Comparison of ENCODE assay signal across 6 cellular contexts in the genomic region with DNA sequence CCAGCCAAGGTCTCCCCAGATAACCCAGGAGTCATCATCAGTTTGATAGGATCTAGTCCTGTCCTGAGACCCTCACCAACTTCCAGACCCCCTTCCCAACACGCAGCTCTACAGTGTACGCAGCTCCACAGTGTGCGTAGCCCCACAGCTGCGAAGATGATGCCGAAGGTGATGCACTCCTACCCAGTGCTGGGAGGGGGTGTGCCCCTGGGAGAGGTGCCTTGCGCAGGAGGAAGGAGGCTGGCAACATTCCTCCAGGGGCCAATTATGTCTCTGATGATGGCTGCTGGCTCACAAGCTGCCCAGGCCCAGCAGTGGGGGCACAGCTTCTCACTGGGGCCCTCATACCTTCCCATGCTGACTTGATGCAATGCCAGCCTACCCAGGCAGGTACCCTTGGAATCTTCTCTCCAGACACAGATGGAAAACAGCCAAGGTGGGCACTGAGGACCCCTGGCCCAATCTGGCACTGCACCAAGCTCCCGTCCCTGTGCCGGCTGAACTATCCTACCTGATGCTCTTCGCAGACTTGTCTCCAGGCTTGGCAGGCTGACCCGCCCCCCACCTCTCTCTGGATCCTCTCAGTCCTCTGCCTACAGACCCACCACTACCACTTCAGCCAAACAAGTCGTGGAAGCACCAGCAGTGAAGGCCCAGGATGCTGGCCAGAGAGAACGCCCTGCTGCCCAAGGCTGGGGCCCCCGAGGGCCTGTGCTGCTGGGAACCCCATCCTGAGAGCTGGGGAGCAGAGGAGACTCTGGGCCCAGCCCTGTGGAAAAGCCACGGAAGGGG. TPM values are rescaled to one million over a fixed set of nuclear protein-coding genes. Genes with fewer than 3 reads are reported as not detected.
DNase-seq lines count a peak whose midpoint lies in the region; ATAC-seq and TF ChIP-seq lines count a peak whose summit lies in the region.

No MANE protein-coding gene starts in this region.

- no peaks in the 10 kb centered on the region for H3K27me3 Mint-ChIP-seq in Calu3 (ENCODE audit: unreplicated experiment)
- no peaks in the 10 kb centered on the region for H3K27me3 Mint-ChIP-seq in activated naive CD8-positive, alpha-beta T cell treated with anti-CD3 and anti-CD28 coated beads for 36 hours

- BruUV-seq in Calu3 (replicated peaks; lab: Mats Ljungman, UMichigan) = no TSS peak

- ATAC-seq in mucosa of descending colon (no peak), HG02973 (IDR thresholded peaks at IDR 0.05; ENCODE audit: unreplicated experiment) (no peak), GM19397 (IDR thresholded peaks at IDR 0.05; ENCODE audit: unreplicated experiment) (no peak)

- intact Hi-C loops in Calu3 (cut with micrococcal nuclease; ENCODE audit: unreplicated experiment) = no loop called here
- intact Hi-C loops in mucosa of descending colon (cut with DNase I, micrococcal nuclease) = no loop called here

- peaks cover 11% of the 10 kb centered on the region for H3K4me1 ChIP-seq in mucosa of descending colon (ENCODE audit: low read depth)

- no peak overlapping the region for H3K4me3 ChIP-seq in mucosa of descending colon

- no peaks in the 10 kb centered on the region for H3K9me3 Mint-ChIP-seq in Calu3 (ENCODE audit: low read depth, unreplicated experiment)
- H3K9me3 Mint-ChIP-seq in activated naive CD8-positive, alpha-beta T cell treated with anti-CD3 and anti-CD28 coated beads for 36 hours = no peaks in the 10 kb centered on the region

- peaks cover 20% of the 10 kb centered on the region for H3K4me1 Mint-ChIP-seq in Calu3 (ENCODE audit: low read depth, unreplicated experiment)
- peaks cover 11% of the 10 kb centered on the region for H3K4me1 Mint-ChIP-seq in activated naive CD8-positive, alpha-beta T cell treated with anti-CD3 and anti-CD28 coated beads for 36 hours

- TF ChIP-seq CTCF in Calu3 (IDR thresholded peaks at IDR 0.05; ENCODE audit: unreplicated experiment) (no peak), mucosa of descending colon (IDR thresholded peaks at IDR 0.05) (no peak)

- no peak for DNase-seq in Calu3
- no peak for DNase-seq in activated naive CD8-positive, alpha-beta T cell treated with anti-CD3 and anti-CD28 coated beads for 36 hours
- DNase-seq in mucosa of descending colon = peak; percentile 9 to 34 (median 21)
- no peak for DNase-seq in RPMI8226

- H3K36me3 Mint-ChIP-seq in Calu3 (ENCODE audit: insufficient read depth, unreplicated experiment) = peaks cover 53% of the 10 kb centered on the region
- H3K36me3 Mint-ChIP-seq in activated naive CD8-positive, alpha-beta T cell treated with anti-CD3 and anti-CD28 coated beads for 36 hours = peaks cover 19% of the 10 kb centered on the region

- H3K27ac Mint-ChIP-seq in Calu3 (ENCODE audit: unreplicated experiment) = peak overlapping the region; percentile 68
- H3K27ac Mint-ChIP-seq in activated naive CD8-positive, alpha-beta T cell treated with anti-CD3 and anti-CD28 coated beads for 36 hours = peak overlapping the region; percentile 84

- no peaks in the 10 kb centered on the region for H3K9me3 ChIP-seq in mucosa of descending colon

- CTCF ChIA-PET in Calu3 (lab: Charles Lee) = interaction anchor here (0.6 kb wide), 1 partner anchor 326 kb away, joined by 4 read pairs; no protein-coding TSS in a partner anchor

- peak overlapping the region; percentile 80 for H3K4me3 Mint-ChIP-seq in Calu3 (ENCODE audit: low read depth, unreplicated experiment)
- H3K4me3 Mint-ChIP-seq in activated naive CD8-positive, alpha-beta T cell treated with anti-CD3 and anti-CD28 coated beads for 36 hours = peak overlapping the region; percentile 84

- H3K36me3 ChIP-seq in mucosa of descending colon (ENCODE audit: low read depth) = no peaks in the 10 kb centered on the region

RNA-seq across cellular contexts. Expression of a gene that starts 1.4 kb away (rescaled TPM):
- total RNA-seq in Calu3 (2022) (58.1 and 62.8 TPM in 2 replicates), mucosa of descending colon (10 to 100 TPM in 1 of 3 donors, 1 to 10 TPM in 2; 1.8 to 14.7 (median 3.9) TPM)
- total RNA-seq in activated naive CD8-positive, alpha-beta T cell treated with anti-CD3 and anti-CD28 coated beads for 36 hours = 10 to 100 TPM; 11.6 to 11.8 TPM

RNA-seq across cellular contexts. Expression of a gene that starts 11.1 kb away (rescaled TPM):
- total RNA-seq in Calu3 (2022) (23.6 and 23.7 TPM in 2 replicates), mucosa of descending colon (1 to 10 TPM; 3.8 to 7.9 (median 5.6) TPM)
- 10 to 100 TPM; 16.7 to 19.3 TPM for total RNA-seq in activated naive CD8-positive, alpha-beta T cell treated with anti-CD3 and anti-CD28 coated beads for 36 hours

RNA-seq across cellular contexts. Expression of a gene that starts 12.1 kb away (rescaled TPM):
- total RNA-seq in Calu3 (2022) (85.1 and 86.3 TPM in 2 replicates), mucosa of descending colon (10 to 100 TPM; 37.4 to 57.8 (median 43.6) TPM)
- 10 to 100 TPM; 27.6 to 28.9 TPM for total RNA-seq in activated naive CD8-positive, alpha-beta T cell treated with anti-CD3 and anti-CD28 coated beads for 36 hours

RNA-seq across cellular contexts. Expression of a gene that starts 12.6 kb away (rescaled TPM):
- total RNA-seq in Calu3 (2022) (111 and 113 TPM in 2 replicates), mucosa of descending colon (10 to 100 TPM; 51.2 to 64.4 (median 59.1) TPM)
- 10 to 100 TPM; 64.5 to 64.6 TPM for total RNA-seq in activated naive CD8-positive, alpha-beta T cell treated with anti-CD3 and anti-CD28 coated beads for 36 hours

Comparison
In these comparisons a context has a peak if more than half of its experiments do, and no peak if none do; other contexts are left out.
1. DNase-seq: peak in mucosa of descending colon (3 of 3); none in Calu3 (single experiment), activated naive CD8-positive, alpha-beta T cell treated with anti-CD3 and anti-CD28 coated beads for 36 hours (single experiment) and RPMI8226 (single experiment).